9 cellular contexts compared by ENCODE assay signal in genomic region chr16:82366462-82366861, GRCh38.
"Had no signal": no experiment of that assay in that cellular context is flagged by ENCODE, and none has a peak within 500 bp of the region (broad histone marks: within the 10 kb centered on the region; RNA-seq: fewer than 3 reads in every experiment).

No MANE protein-coding gene starts in this region.

- H3K4me1 ChIP-seq: HAP-1 had no signal

- DNase-seq: GM23248, GOT3, H7, H9, HCEC 1CT, HFFc6 had no signal

- H3K4me3 ChIP-seq: GM23248, GM23338, HAP-1 had no signal

- H3K27ac ChIP-seq: GM23248 had no signal

- ATAC-seq: GM23338, HCT116 had no signal

- H3K4me2 ChIP-seq: GM23338 had no signal

- H3K36me3 ChIP-seq: HAP-1 had no signal

- H2AFZ ChIP-seq: GM23248, GM23338 had no signal

- H3K9me3 ChIP-seq: HAP-1 had no signal

- H3K9ac ChIP-seq: GM23248 had no signal
